Comparison of ENCODE assay signal across 20 cellular contexts in the genomic region with DNA sequence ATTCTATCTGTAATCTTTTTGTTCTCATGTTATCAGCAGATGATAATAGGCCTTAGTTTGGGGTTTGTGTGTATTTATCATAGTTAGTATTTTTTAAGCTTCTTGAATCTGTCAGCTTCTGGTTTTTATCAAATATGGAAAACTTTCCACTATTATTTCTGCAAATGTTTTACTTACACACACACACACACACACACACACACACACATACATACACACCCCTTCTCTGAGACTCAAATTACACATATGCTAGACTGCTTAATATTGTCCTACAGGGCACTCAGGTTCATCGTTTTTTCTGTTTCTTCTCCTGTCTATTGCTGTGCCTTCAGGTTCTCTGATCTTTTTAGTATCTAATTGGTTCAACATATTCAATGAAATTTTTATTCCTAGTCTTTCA.
DNase-seq lines count a peak whose midpoint lies in the region; ATAC-seq, FAIRE-seq and TF ChIP-seq lines count a peak whose summit lies in the region.
"Had no signal": no experiment of that assay in that cellular context is flagged by ENCODE, and none has a peak within 500 bp of the region (broad histone marks: within the 10 kb centered on the region; RNA-seq: fewer than 3 reads in every experiment).

No MANE protein-coding gene starts in this region.

- peaks cover 10% of the 10 kb centered on the region for H3K36me3 ChIP-seq in BLaER1
- no peaks in the 10 kb centered on the region for H3K36me3 ChIP-seq in Loucy (ENCODE audit: insufficient read depth, low read length)
- no peaks in the 10 kb centered on the region for H3K36me3 ChIP-seq in hepatocyte (replicated peaks; ENCODE audit: insufficient read depth, low read depth)

- peaks cover 11% of the 10 kb centered on the region for H3F3A ChIP-seq in Loucy (ENCODE audit: low read depth)

- H4K20me1 ChIP-seq in BLaER1 (peaks cover 97% of the 10 kb centered on the region), Loucy (ENCODE audit: insufficient read depth, low read length, poor library complexity, severe bottlenecking) (peaks cover 51% of the 10 kb centered on the region), hepatocyte (ENCODE audit: insufficient read depth, poor library complexity, severe bottlenecking) (peaks cover 6% of the 10 kb centered on the region)

- H3K9ac ChIP-seq in BLaER1 = no peak overlapping the region
- no peak overlapping the region for H3K9ac ChIP-seq in Loucy (ENCODE audit: low read depth, low read length, poor library complexity, severe bottlenecking)

- H3K9me2 ChIP-seq in Loucy (replicated peaks; ENCODE audit: low read depth, low read length) (no peaks in the 10 kb centered on the region), hepatocyte (replicated peaks; ENCODE audit: insufficient read depth) (no peaks in the 10 kb centered on the region)

- no peak overlapping the region for H3K27ac ChIP-seq in BLaER1
- peak overlapping the region; percentile 69 for H3K27ac ChIP-seq in hepatocyte
- H3K27ac ChIP-seq: HL-60 had no signal

- H3K4me1 Mint-ChIP-seq in stimulated activated naive B cell treated with anti-CD40 and anti-IgM and Interleukin-4, amounts not matched to agents 10 μg/mL and 1 μg/mL and 100 μg/mL, for 72 hours = peaks cover 26 to 47% of the 10 kb centered on the region in 2 donors

- H3K27ac Mint-ChIP-seq in stimulated activated naive B cell treated with anti-CD40 and anti-IgM and Interleukin-4, amounts not matched to agents 10 μg/mL and 1 μg/mL and 100 μg/mL, for 72 hours = no peak overlapping the region

- H3K4me3 ChIP-seq in BLaER1 (no peak overlapping the region), Loucy (ENCODE audit: low read length, poor library complexity, severe bottlenecking) (peak overlapping the region; percentile 13), choroid plexus epithelial cell (ENCODE audit: low read depth, low read length) (no peak overlapping the region), hepatocyte (no peak overlapping the region)

- no peaks in the 10 kb centered on the region; the same call in 1 of the 2 replicates for H3K9me3 ChIP-seq in BLaER1
- no peaks in the 10 kb centered on the region for H3K9me3 ChIP-seq in Loucy (ENCODE audit: insufficient read depth, low read depth, low read length)
- H3K9me3 ChIP-seq in hepatocyte (ENCODE audit: low read depth) = no peaks in the 10 kb centered on the region
- H3K9me3 ChIP-seq: Caco-2 had no signal

- no peak for ATAC-seq in stimulated activated naive B cell treated with anti-CD40 and anti-IgM and Interleukin-4, amounts not matched to agents 10 μg/mL and 1 μg/mL and 100 μg/mL, for 72 hours (replicated peaks)

- peak; percentile 65 for DNase-seq in choroid plexus epithelial cell (ENCODE audit: low read depth)
- DNase-seq in hepatocyte (ENCODE audit: low spot score) = no peak
- no peak for DNase-seq in glomerular visceral epithelial cell (ENCODE audit: extremely low spot score)
- no peak for DNase-seq in occipital lobe (lab: John Stamatoyannopoulos, UW)
- DNase-seq in RCC 7860 (ENCODE audit: low spot score) = no peak
- no peak for DNase-seq in stimulated activated naive B cell treated with anti-CD40 and anti-IgM and Interleukin-4, amounts not matched to agents 10 μg/mL and 1 μg/mL and 100 μg/mL, for 72 hours
- DNase-seq: ACHN; Caco-2; CD4-positive, CD25-positive, alpha-beta regulatory T cell; DMS53; H7; NCI-H1436 treated with DMSO at 0.1 percent for 48 hours; NCI-H2029 treated with DMSO at 0.1 percent for 48 hours; NCI-H226; NCI-H524 treated with DMSO at 0.1 percent for 48 hours; RPMI8226; SIG-M5 had no signal

- no peak overlapping the region for H3K4me3 Mint-ChIP-seq in stimulated activated naive B cell treated with anti-CD40 and anti-IgM and Interleukin-4, amounts not matched to agents 10 μg/mL and 1 μg/mL and 100 μg/mL, for 72 hours
- H3K4me3 Mint-ChIP-seq: CD4-positive, CD25-positive, alpha-beta regulatory T cell had no signal

- no peaks in the 10 kb centered on the region for H3K27me3 ChIP-seq in BLaER1
- H3K27me3 ChIP-seq in Loucy (ENCODE audit: insufficient read depth, low read length, poor library complexity, severe bottlenecking) = no peaks in the 10 kb centered on the region
- H3K27me3 ChIP-seq in hepatocyte = no peaks in the 10 kb centered on the region

- peaks cover 7 to 22% of the 10 kb centered on the region in 2 donors for H3K36me3 Mint-ChIP-seq in stimulated activated naive B cell treated with anti-CD40 and anti-IgM and Interleukin-4, amounts not matched to agents 10 μg/mL and 1 μg/mL and 100 μg/mL, for 72 hours

- H2AFZ ChIP-seq in Loucy (ENCODE audit: low read length) = no peak overlapping the region
- no peak overlapping the region for H2AFZ ChIP-seq in hepatocyte

- H3K79me2 ChIP-seq in Loucy (ENCODE audit: insufficient read depth, low read length) = peaks cover 69% of the 10 kb centered on the region
- H3K79me2 ChIP-seq in hepatocyte = peaks cover 96% of the 10 kb centered on the region

- H3K4me1 ChIP-seq in BLaER1 = peaks cover 92% of the 10 kb centered on the region
- peaks cover 68% of the 10 kb centered on the region for H3K4me1 ChIP-seq in Loucy (ENCODE audit: insufficient read depth, low read length, poor library complexity, severe bottlenecking)
- H3K4me1 ChIP-seq in hepatocyte (ENCODE audit: insufficient read depth) = peaks cover 16% of the 10 kb centered on the region

- no peaks in the 10 kb centered on the region for H3K27me3 Mint-ChIP-seq in stimulated activated naive B cell treated with anti-CD40 and anti-IgM and Interleukin-4, amounts not matched to agents 10 μg/mL and 1 μg/mL and 100 μg/mL, for 72 hours
- H3K27me3 Mint-ChIP-seq: CD4-positive, CD25-positive, alpha-beta regulatory T cell had no signal

- no peak for FAIRE-seq in RCC 7860 (lab: Jason Lieb, UNC)

- WGBS in hepatocyte (ENCODE audit: low lambda C conversion rate, missing lambda C conversion rate) = 67% methylated on average over 1 of the region's 1 CpG

- TF ChIP-seq CTCF in Loucy (conservative IDR thresholded peaks at IDR 0.05; ENCODE audit: low read length) = no peak
- no peak for TF ChIP-seq CTCF in choroid plexus epithelial cell (conservative IDR thresholded peaks at IDR 0.05; ENCODE audit: low read depth, low read length)
- no peak for TF ChIP-seq CTCF in hepatocyte (IDR thresholded peaks at IDR 0.05; ENCODE audit: poor library complexity)

- H3K4me2 ChIP-seq in BLaER1 (peak overlapping the region; percentile 27; the same call in 1 of the 2 replicates), Loucy (ENCODE audit: low read depth, low read length, poor library complexity, severe bottlenecking) (peak overlapping the region; percentile 48), hepatocyte (no peak overlapping the region)

- H3K9me3 Mint-ChIP-seq in stimulated activated naive B cell treated with anti-CD40 and anti-IgM and Interleukin-4, amounts not matched to agents 10 μg/mL and 1 μg/mL and 100 μg/mL, for 72 hours = no peaks in the 10 kb centered on the region
- H3K9me3 Mint-ChIP-seq: CD4-positive, CD25-positive, alpha-beta regulatory T cell had no signal
